9 cellular contexts compared by ENCODE assay signal in the genomic region with DNA sequence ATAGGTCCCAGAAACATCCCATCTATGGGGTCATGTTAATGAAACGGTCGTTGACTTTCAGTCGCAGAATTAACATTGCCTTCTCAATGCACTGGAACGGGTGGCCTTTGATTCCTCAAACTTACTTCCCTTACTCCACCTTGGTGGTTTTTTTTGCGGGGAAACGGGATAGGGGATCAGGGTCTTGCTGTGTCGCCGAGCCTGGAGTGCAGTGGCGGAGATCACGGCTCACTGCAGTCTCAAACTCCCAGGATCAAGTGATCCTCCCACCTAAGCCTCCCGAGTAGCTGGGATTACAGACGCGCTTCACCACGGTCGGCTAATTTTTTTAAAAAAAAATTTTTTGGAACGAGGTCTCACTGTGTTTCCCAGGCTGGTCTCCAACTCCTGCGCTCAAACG. TPM values are rescaled to one million over a fixed set of nuclear protein-coding genes. Genes with fewer than 3 reads are reported as not detected.
DNase-seq lines count a peak whose midpoint lies in the region; ATAC-seq and TF ChIP-seq lines count a peak whose summit lies in the region.
"Had no signal": no experiment of that assay in that cellular context is flagged by ENCODE, and none has a peak within 500 bp of the region (broad histone marks: within the 10 kb centered on the region; RNA-seq: fewer than 3 reads in every experiment).

No MANE protein-coding gene starts in this region.

- TF ChIP-seq CTCF in AG04450 (IDR thresholded peaks at IDR 0.05; ENCODE audit: low read depth, low read length) (no peak), mammary epithelial cell (conservative IDR thresholded peaks at IDR 0.05 in 1 of 2, IDR thresholded peaks at IDR 0.05 in 1 of 2; ENCODE audit: extremely low read depth in 1 of 2, insufficient read depth in 1 of 2, low read depth in 1 of 2, low read length in 2 of 2) (no peak)

- H2AFZ ChIP-seq in mammary epithelial cell (ENCODE audit: low read depth, low read length) = peak overlapping the region; percentile 95

- no peaks in the 10 kb centered on the region for H4K20me1 ChIP-seq in mammary epithelial cell (ENCODE audit: insufficient read depth, low read length)

- 1% methylated on average over 10 of the region's 18 CpGs for WGBS in mammary epithelial cell (ENCODE audit: low coverage, missing lambda C conversion rate)

- H3K27me3 ChIP-seq in AG04450 (ENCODE audit: control insufficient read depth, insufficient read depth, low read length) (no peaks in the 10 kb centered on the region), HUES48 (ENCODE audit: control insufficient read depth, insufficient read depth, low read length) (no peaks in the 10 kb centered on the region), mammary epithelial cell (ENCODE audit: insufficient read depth, low read length) (no peaks in the 10 kb centered on the region), mucosa of rectum (ENCODE audit: control insufficient read depth in 2 of 2, insufficient read depth in 2 of 2, low read length in 2 of 2) (no peaks in the 10 kb centered on the region)

- peaks cover 56% of the 10 kb centered on the region for H3K79me2 ChIP-seq in mammary epithelial cell (ENCODE audit: insufficient read depth, low read length)

- peak overlapping the region; percentile 86 for H3K4me2 ChIP-seq in mammary epithelial cell (ENCODE audit: insufficient read depth, low read depth, low read length)

- ATAC-seq in GM18909 (IDR thresholded peaks at IDR 0.05; ENCODE audit: poor library complexity, unreplicated experiment) = no peak
- no peak for ATAC-seq in GM21360 (IDR thresholded peaks at IDR 0.05; ENCODE audit: unreplicated experiment)

- H3K36me3 ChIP-seq in HUES48 (ENCODE audit: control insufficient read depth, insufficient read depth, low read length) = peaks cover 31% of the 10 kb centered on the region
- H3K36me3 ChIP-seq in mammary epithelial cell (ENCODE audit: insufficient read depth, low read length) = peaks cover 14% of the 10 kb centered on the region
- peaks cover 9 to 20% of the 10 kb centered on the region in 2 donors for H3K36me3 ChIP-seq in mucosa of rectum (ENCODE audit: control insufficient read depth in 2 of 2, insufficient read depth in 2 of 2, low read length in 2 of 2)

- H3K9me3 ChIP-seq in AG04450 (ENCODE audit: control insufficient read depth, insufficient read depth, low read length) = peaks cover 2% of the 10 kb centered on the region; the same call in 1 of the 2 replicates
- peaks cover 14% of the 10 kb centered on the region for H3K9me3 ChIP-seq in HUES48 (ENCODE audit: control insufficient read depth, insufficient read depth, low read length)
- no peaks in the 10 kb centered on the region for H3K9me3 ChIP-seq in mammary epithelial cell (replicated peaks; ENCODE audit: insufficient read depth, low read length)
- H3K9me3 ChIP-seq in mucosa of rectum (ENCODE audit: control insufficient read depth in 2 of 2, low read length in 2 of 2) = no peaks in the 10 kb centered on the region

- POLR2A ChIA-PET in AG04450 (lab: Yijun Ruan, JAX) = interaction anchor here (0.6 kb wide), 1 partner anchor 8 kb away, joined by 4 read pairs; no protein-coding TSS in a partner anchor

- DNase-seq in AG04450 (ENCODE audit: low read depth, low spot score) (no peak), mammary epithelial cell (no peak), T-helper 9 cell (no peak)
- DNase-seq in stimulated activated naive CD4-positive, alpha-beta T cell treated with Interleukin-2 at 50 U/mL for 16 hours (lab: John Stamatoyannopoulos, UW) = no peak

- peaks cover 6% of the 10 kb centered on the region for H3K4me1 ChIP-seq in HUES48 (ENCODE audit: control insufficient read depth, insufficient read depth, low read length)
- peaks cover 28% of the 10 kb centered on the region for H3K4me1 ChIP-seq in mammary epithelial cell (ENCODE audit: insufficient read depth, low read length)
- peaks cover 11 to 16% of the 10 kb centered on the region in 2 donors for H3K4me1 ChIP-seq in mucosa of rectum (ENCODE audit: control insufficient read depth in 2 of 2, insufficient read depth in 2 of 2, low read length in 2 of 2)

- intact Hi-C loops in mammary epithelial cell (cut with micrococcal nuclease) = loop anchor here (5.0 to 10.0 kb wide), 2 partner anchors 157 to 580 kb away; no protein-coding TSS in a partner anchor

- in situ Hi-C loops in mammary epithelial cell (cut with MboI; ENCODE audit: low sequenced_read_pairs in 2 of 2) = loop anchor here (10.0 to 25.0 kb wide), 2 partner anchors 390 to 397 kb away; a partner anchor contains a TSS

- peak overlapping the region; percentile 80 for H3K9ac ChIP-seq in HUES48 (ENCODE audit: low read depth, low read length)
- H3K9ac ChIP-seq in mammary epithelial cell (ENCODE audit: insufficient read depth, low read length) = peak overlapping the region; percentile 96
- peak overlapping the region; percentile 79 for H3K9ac ChIP-seq in mucosa of rectum (ENCODE audit: low read depth in 1 of 2, low read length in 2 of 2)

- CTCF ChIA-PET in AG04450 (lab: Charles Lee) = interaction anchor here (1.0 to 5.2 kb wide), 5 partner anchors 14 to 618 kb away, joined by 3 to 68 read pairs (median 5); no protein-coding TSS in a partner anchor
- CTCF ChIA-PET in mammary epithelial cell (lab: Charles Lee; ENCODE audit: low non-redundant PET) = no interaction called here

- no TSS peak for BruUV-seq in mammary epithelial cell (replicated peaks; lab: Mats Ljungman, UMichigan)

- H3K4me3 ChIP-seq in AG04450 (ENCODE audit: low read depth, low read length) (peak overlapping the region; percentile 97), HUES48 (ENCODE audit: low read depth, low read length) (peak overlapping the region; percentile 86), mammary epithelial cell (replicated peaks in 1 of 3; ENCODE audit: insufficient read depth in 1 of 3, low read depth in 2 of 3, low read length in 3 of 3) (peak overlapping the region; percentile 79 to 99 (median 92)), mucosa of rectum (ENCODE audit: low read length in 2 of 2) (peak overlapping the region; percentile 87 to 96)

- dilution Hi-C loops in mammary epithelial cell (cut with HindIII; ENCODE audit: low sequenced_read_pairs) = loop anchor here (5.0 kb wide), 1 partner anchor 95 kb away; no protein-coding TSS in a partner anchor

- H3K27ac ChIP-seq in AG04450 (ENCODE audit: low read depth, low read length) (no peak overlapping the region), HUES48 (ENCODE audit: low read depth, low read length) (peak overlapping the region; percentile 80), mammary epithelial cell (ENCODE audit: insufficient read depth, low read depth, low read length) (peak overlapping the region; percentile 63), mucosa of rectum (ENCODE audit: low read depth in 2 of 2, low read length in 2 of 2) (peak overlapping the region; percentile 68 to 87)

RNA-seq across cellular contexts. Expression of a gene that starts 0.8 kb away (rescaled TPM):
- 28.3 and 32.8 TPM in 2 replicates for polyA plus RNA-seq in AG04450 (2011; rRNA removed)
- polyA minus RNA-seq in AG04450 (2011; rRNA and poly(A)+ RNA removed) = 20.8 and 25.2 TPM in 2 replicates
- total RNA-seq in mammary epithelial cell = 10 to 100 TPM; 33.3 to 39.2 TPM
- 22.7 TPM for polyA plus RNA-seq in mammary epithelial cell
- 16.8 TPM for polyA minus RNA-seq in mammary epithelial cell

RNA-seq across cellular contexts. Expression of a gene that starts 55.4 kb away (rescaled TPM):
- polyA plus RNA-seq in AG04450 (2011; rRNA removed) (not detected in 2 replicates), mammary epithelial cell (not detected)
- polyA minus RNA-seq in AG04450 (2011; rRNA and poly(A)+ RNA removed) = not detected in 2 replicates
- total RNA-seq in mammary epithelial cell = not detected
- polyA minus RNA-seq in mammary epithelial cell = not detected
- total RNA-seq: myocyte had no signal
